ENCODE assay signal across 9 cellular contexts in genomic region chr3:193941486-193941885, GRCh38.
"Had no signal": no experiment of that assay in that cellular context is flagged by ENCODE, and none has a peak within 500 bp of the region (broad histone marks: within the 10 kb centered on the region; RNA-seq: fewer than 3 reads in every experiment).

No MANE protein-coding gene starts in this region.

- ATAC-seq: HepG2 had no signal

- H3K27ac Mint-ChIP-seq: H9, IgD-negative memory B cell had no signal

- H3K36me3 Mint-ChIP-seq: IgD-negative memory B cell had no signal

- H3K4me3 ChIP-seq: GM23248 had no signal

- H3K27ac ChIP-seq: GM23248, HL-60 had no signal

- H3K9ac ChIP-seq: GM23248 had no signal

- H2AFZ ChIP-seq: GM23248 had no signal

- H3K9me3 Mint-ChIP-seq: H9, IgD-negative memory B cell had no signal

- H3K4me1 Mint-ChIP-seq: IgD-negative memory B cell had no signal

- H3K4me3 Mint-ChIP-seq: H9, IgD-negative memory B cell had no signal

- DNase-seq: GM23248, GOT3, H9, HCEC 1CT, KG1 had no signal

- FAIRE-seq: H54, HepG2 had no signal
